17 cellular contexts compared by ENCODE assay signal in the genomic region with DNA sequence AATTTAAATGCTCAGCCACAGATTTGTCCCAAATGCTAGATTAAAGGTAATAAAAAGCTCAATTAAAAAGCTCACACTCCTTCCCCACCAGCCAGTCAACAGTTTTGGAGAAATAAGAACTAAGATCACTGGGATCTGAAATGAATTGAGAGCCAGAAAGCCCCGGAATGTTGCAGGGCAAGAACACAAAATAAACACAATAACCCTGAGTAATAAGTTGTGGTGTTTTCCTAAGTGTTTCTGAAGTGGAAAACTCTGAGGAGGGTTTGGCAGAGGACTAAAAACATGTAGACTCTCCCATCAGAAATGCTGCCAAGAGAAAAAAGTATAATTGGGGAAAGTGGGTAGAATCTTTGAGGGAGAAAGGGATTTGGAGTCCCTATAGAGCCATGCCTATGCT.
A peak's percentile ranks its signal among the peaks of the same experiment; 100 is the strongest.
DNase-seq lines count a peak whose midpoint lies in the region; ATAC-seq and TF ChIP-seq lines count a peak whose summit lies in the region.
"Had no signal": no experiment of that assay in that cellular context is flagged by ENCODE, and none has a peak within 500 bp of the region (broad histone marks: within the 10 kb centered on the region; RNA-seq: fewer than 3 reads in every experiment).

No MANE protein-coding gene starts in this region.

- H2BK15ac ChIP-seq in IMR-90 (ENCODE audit: low read depth, low read length) = no peak overlapping the region

- no peaks in the 10 kb centered on the region for H3K9me1 ChIP-seq in IMR-90 (ENCODE audit: insufficient read depth, low read length)

- H3K56ac ChIP-seq in IMR-90 (ENCODE audit: extremely low read depth, insufficient read depth, low read length) = no peak overlapping the region

- dilution Hi-C loops in IMR-90 (cut with HindIII; ENCODE audit: low sequenced_read_pairs, unreplicated experiment) = no loop called here

- no peak overlapping the region for H3K14ac ChIP-seq in IMR-90 (replicated peaks; ENCODE audit: low read depth, low read length)

- no peaks in the 10 kb centered on the region for H3K79me1 ChIP-seq in IMR-90 (ENCODE audit: low read depth in 1 of 2, low read length in 2 of 2)

- no peaks in the 10 kb centered on the region for H3K79me2 ChIP-seq in osteoblast (ENCODE audit: insufficient read depth, low read length)

- H2AK9ac ChIP-seq in IMR-90 (replicated peaks; ENCODE audit: low read depth, low read length, poor library complexity) = no peak overlapping the region

- H4K20me1 ChIP-seq in IMR-90 (ENCODE audit: insufficient read depth, low read length) = no peaks in the 10 kb centered on the region
- H4K20me1 ChIP-seq in osteoblast (ENCODE audit: insufficient read depth, low read length) = no peaks in the 10 kb centered on the region

- no peak overlapping the region for H4K8ac ChIP-seq in IMR-90 (ENCODE audit: low read depth in 2 of 2, low read length in 2 of 2)

- no peak overlapping the region for H3K4me2 ChIP-seq in IMR-90 (ENCODE audit: low read depth, low read length)
- no peak overlapping the region for H3K4me2 ChIP-seq in osteoblast (ENCODE audit: insufficient read depth, low read length)

- no CpG with 5 or more reads among the region's 1 CpG for WGBS in IMR-90 (ENCODE audit: extremely low coverage in 2 of 2, insufficient read length in 1 of 2), 2 experiments

- no peak overlapping the region for H2BK20ac ChIP-seq in IMR-90 (ENCODE audit: low read depth, low read length)

- no peak overlapping the region for H2AK5ac ChIP-seq in IMR-90 (ENCODE audit: low read depth, low read length)

- ATAC-seq in IMR-90 (ENCODE audit: low read depth) (peak; percentile 40), HG02938 (IDR thresholded peaks at IDR 0.05; ENCODE audit: unreplicated experiment) (no peak)

- no TSS peak for BruUV-seq in IMR-90 (replicated peaks; lab: Mats Ljungman, UMichigan)

- H3K27ac ChIP-seq in IMR-90 (ENCODE audit: insufficient read depth, low read length) (no peak overlapping the region), osteoblast (ENCODE audit: low read depth, low read length) (no peak overlapping the region)
- H3K27ac ChIP-seq: suprapubic skin, VCaP had no signal

- no peaks in the 10 kb centered on the region for H3K4me1 ChIP-seq in IMR-90 (ENCODE audit: control insufficient read depth, insufficient read depth, low read length)
- H3K4me1 ChIP-seq in osteoblast (ENCODE audit: insufficient read depth, low read length) = peaks cover 30% of the 10 kb centered on the region

- intact Hi-C loops in IMR-90 (cut with micrococcal nuclease) = loop anchor here (5.0 to 10.0 kb wide), 2 partner anchors 53 to 251 kb away; no protein-coding TSS in a partner anchor

- no peak overlapping the region for H2BK5ac ChIP-seq in IMR-90 (ENCODE audit: low read depth, low read length, poor library complexity, severe bottlenecking)

- H4K91ac ChIP-seq in IMR-90 (ENCODE audit: insufficient read depth, low read depth, low read length) = no peak overlapping the region

- H3K18ac ChIP-seq in IMR-90 (ENCODE audit: low read depth, low read length) = no peak overlapping the region

- H3K9ac ChIP-seq in IMR-90 (ENCODE audit: low read depth, low read length) = no peak overlapping the region

- H2BK120ac ChIP-seq in IMR-90 (ENCODE audit: low read depth, low read length) = no peak overlapping the region

- in situ Hi-C loops in IMR-90 (cut with MboI; ENCODE audit: low sequenced_read_pairs) = no loop called here

- no peak for TF ChIP-seq POLR2A in IMR-90 (IDR thresholded peaks at IDR 0.05; ENCODE audit: low read depth, low read length)

- H3K36me3 ChIP-seq in IMR-90 (ENCODE audit: control insufficient read depth, insufficient read depth, low read length) = no peaks in the 10 kb centered on the region
- H3K36me3 ChIP-seq in osteoblast (ENCODE audit: insufficient read depth, low read length) = peaks cover 16% of the 10 kb centered on the region
- H3K36me3 ChIP-seq: suprapubic skin had no signal

- CTCF ChIA-PET in IMR-90 (lab: Yijun Ruan, JAX) = interaction anchor here (0.7 kb wide), 1 partner anchor 21 kb away, joined by 3 read pairs; no protein-coding TSS in a partner anchor

- no peak overlapping the region for H3K4ac ChIP-seq in IMR-90 (ENCODE audit: low read depth, low read length)

- no peak overlapping the region for H4K5ac ChIP-seq in IMR-90 (ENCODE audit: low read depth, low read length)

- TF ChIP-seq RAD21 in IMR-90 (IDR thresholded peaks at IDR 0.05; ENCODE audit: low read length) = no peak

- POLR2A ChIA-PET in IMR-90 (lab: Charles Lee; ENCODE audit: unreplicated experiment) = no interaction called here

- H2AFZ ChIP-seq in IMR-90 (replicated peaks; ENCODE audit: low read length, poor library complexity) (no peak overlapping the region), osteoblast (ENCODE audit: low read length) (no peak overlapping the region)

- DNase-seq in AG10803 (ENCODE audit: low read depth) (peak; percentile 27), IMR-90 (peak; percentile 10), epithelial cell of esophagus (ENCODE audit: low read depth) (peak; percentile 26), osteoblast (ENCODE audit: insufficient read length, low spot score, missing footprints) (peak; percentile 41), OCI-M1 (lab: John Stamatoyannopoulos, UW) (no peak), SW 1271 (lab: John Stamatoyannopoulos, UW) (no peak)
- DNase-seq in activated effector memory CD4-positive, alpha-beta T cell treated with anti-CD3 and anti-CD28 coated beads, Interleukin-2, amount 50 U/mL, for 16 hours = no peak
- DNase-seq: activated CD8-positive, alpha-beta memory T cell treated with anti-CD3 and anti-CD28 coated beads, Interleukin-2, amount 50 U/mL, for 48 hours; activated gamma-delta T cell; amniotic stem cell; midbrain; MV-4-11; NCI-H187 treated with DMSO at 0.1 percent for 48 hours; NCI-H510A had no signal

- H3K9me3 ChIP-seq in IMR-90 (ENCODE audit: control insufficient read depth, insufficient read depth, low read length) (no peaks in the 10 kb centered on the region), osteoblast (ENCODE audit: low read depth, low read length) (no peaks in the 10 kb centered on the region)
- H3K9me3 ChIP-seq: suprapubic skin had no signal

- peaks cover 5% of the 10 kb centered on the region; the same call in 1 of the 2 replicates for H3K27me3 ChIP-seq in IMR-90 (ENCODE audit: control insufficient read depth, insufficient read depth, low read length)
- H3K27me3 ChIP-seq in osteoblast (ENCODE audit: insufficient read depth, low read length) = no peaks in the 10 kb centered on the region
- H3K27me3 ChIP-seq: suprapubic skin had no signal

- TF ChIP-seq CTCF in AG10803 (conservative IDR thresholded peaks at IDR 0.05; ENCODE audit: low read length) (no peak), IMR-90 (conservative IDR thresholded peaks at IDR 0.05; ENCODE audit: low read depth, low read length) (no peak), epithelial cell of esophagus (IDR thresholded peaks at IDR 0.05; ENCODE audit: insufficient read depth, low read depth, low read length, missing control alignments) (no peak), osteoblast (IDR thresholded peaks at IDR 0.05; ENCODE audit: extremely low read depth, low read depth, low read length) (no peak)

- H3K4me3 ChIP-seq in AG10803 (ENCODE audit: low read length) (no peak overlapping the region), IMR-90 (ENCODE audit: insufficient read depth, low read depth, low read length) (no peak overlapping the region), epithelial cell of esophagus (ENCODE audit: low read length) (no peak overlapping the region), osteoblast (ENCODE audit: insufficient read depth, low read length) (no peak overlapping the region)
- H3K4me3 ChIP-seq: suprapubic skin had no signal

- no peak overlapping the region for H3K23ac ChIP-seq in IMR-90 (ENCODE audit: low read depth, low read length)

TF ChIP-seq in IMR-90, 13 proteins besides CTCF, POLR2A, EP300 and RAD21:
- TF ChIP-seq, protein P1, sequence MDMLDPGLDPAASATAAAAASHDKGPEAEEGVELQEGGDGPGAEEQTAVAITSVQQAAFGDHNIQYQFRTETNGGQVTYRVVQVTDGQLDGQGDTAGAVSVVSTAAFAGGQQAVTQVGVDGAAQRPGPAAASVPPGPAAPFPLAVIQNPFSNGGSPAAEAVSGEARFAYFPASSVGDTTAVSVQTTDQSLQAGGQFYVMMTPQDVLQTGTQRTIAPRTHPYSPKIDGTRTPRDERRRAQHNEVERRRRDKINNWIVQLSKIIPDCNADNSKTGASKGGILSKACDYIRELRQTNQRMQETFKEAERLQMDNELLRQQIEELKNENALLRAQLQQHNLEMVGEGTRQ (IDR thresholded peaks at IDR 0.05; ENCODE audit: low read depth, low read length) = no peak
- TF ChIP-seq MXI1 (IDR thresholded peaks at IDR 0.05; ENCODE audit: borderline replicate concordance, low read depth, low read length) (no peak), NFE2L2 (IDR thresholded peaks at IDR 0.05; ENCODE audit: low read depth, low read length) (no peak), BHLHE40 (IDR thresholded peaks at IDR 0.05; ENCODE audit: low read depth, low read length) (no peak), FOS (IDR thresholded peaks at IDR 0.05; ENCODE audit: low read depth, low read length) (no peak), MAZ (IDR thresholded peaks at IDR 0.05; ENCODE audit: borderline replicate concordance, low read depth, low read length) (no peak), CEBPB (IDR thresholded peaks at IDR 0.05; ENCODE audit: low read depth, low read length) (no peak), CHD1 (IDR thresholded peaks at IDR 0.05; ENCODE audit: low read depth, low read length) (no peak), MAFK (IDR thresholded peaks at IDR 0.05; ENCODE audit: low read depth, low read length) (no peak), RFX5 (IDR thresholded peaks at IDR 0.05; ENCODE audit: low read depth, low read length) (no peak), SMC3 (IDR thresholded peaks at IDR 0.05; ENCODE audit: low read depth, low read length) (no peak), RCOR1 (IDR thresholded peaks at IDR 0.05; ENCODE audit: insufficient replicate concordance, low read length) (no peak)
- TF ChIP-seq, protein P2, sequence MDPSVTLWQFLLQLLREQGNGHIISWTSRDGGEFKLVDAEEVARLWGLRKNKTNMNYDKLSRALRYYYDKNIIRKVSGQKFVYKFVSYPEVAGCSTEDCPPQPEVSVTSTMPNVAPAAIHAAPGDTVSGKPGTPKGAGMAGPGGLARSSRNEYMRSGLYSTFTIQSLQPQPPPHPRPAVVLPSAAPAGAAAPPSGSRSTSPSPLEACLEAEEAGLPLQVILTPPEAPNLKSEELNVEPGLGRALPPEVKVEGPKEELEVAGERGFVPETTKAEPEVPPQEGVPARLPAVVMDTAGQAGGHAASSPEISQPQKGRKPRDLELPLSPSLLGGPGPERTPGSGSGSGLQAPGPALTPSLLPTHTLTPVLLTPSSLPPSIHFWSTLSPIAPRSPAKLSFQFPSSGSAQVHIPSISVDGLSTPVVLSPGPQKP (IDR thresholded peaks at IDR 0.05; ENCODE audit: borderline replicate concordance, low read depth, low read length) = no peak

Comparison
In these comparisons a context has a peak if more than half of its experiments do, and no peak if none do; other contexts are left out.
1. DNase-seq: peak in AG10803 (single experiment), IMR-90 (single experiment), epithelial cell of esophagus (single experiment) and osteoblast (single experiment); none in activated effector memory CD4-positive, alpha-beta T cell treated with anti-CD3 and anti-CD28 coated beads, Interleukin-2, amount 50 U/mL, for 16 hours (single experiment), OCI-M1 (single experiment) and SW 1271 (0 of 2).